In genomic region chr1:35555601-35556477, GRCh38 we compare ENCODE assay signal across 8 cellular contexts. TPM values are rescaled to one million over a fixed set of nuclear protein-coding genes. Genes with fewer than 3 reads are reported as not detected.
DNase-seq lines count a peak whose midpoint lies in the region; ATAC-seq and TF ChIP-seq lines count a peak whose summit lies in the region.

No MANE protein-coding gene starts in this region.

- peaks cover 32% of the 10 kb centered on the region for H3K36me3 Mint-ChIP-seq in activated CD4-positive, alpha-beta T cell treated with anti-CD3 and anti-CD28 coated beads, Interleukin-2, amount 10 ng/mL, durations not matched to agents 24 days and 14 days (ENCODE audit: low read depth)
- H3K36me3 Mint-ChIP-seq in dendritic cell treated with granulocyte-macrophage colony-stimulating factor and Interleukin-4, amounts not matched to agents 40 ng/mL and 50 ng/mL, for 4 days (ENCODE audit: low read depth): peaks cover 56% of the 10 kb centered on the region

- H3K36me3 ChIP-seq in neutrophil: peaks cover 29% of the 10 kb centered on the region

- no peak for TF ChIP-seq CTCF in neutrophil (IDR thresholded peaks at IDR 0.05)

- intact Hi-C loops in activated CD4-positive, alpha-beta T cell treated with anti-CD3 and anti-CD28 coated beads, Interleukin-2, amount 10 ng/mL, durations not matched to agents 24 days and 14 days (cut with micrococcal nuclease): loop anchor here (2.0 to 10.0 kb wide), 3 partner anchors 17 to 691 kb away; partner anchors contain the start of gene ZMYM4
- intact Hi-C loops in dendritic cell treated with granulocyte-macrophage colony-stimulating factor and Interleukin-4, amounts not matched to agents 40 ng/mL and 50 ng/mL, for 4 days (cut with micrococcal nuclease): no loop called here

- ATAC-seq in HG02973 (IDR thresholded peaks at IDR 0.05; ENCODE audit: unreplicated experiment): no peak

- peaks cover 39% of the 10 kb centered on the region for H3K4me1 Mint-ChIP-seq in activated CD4-positive, alpha-beta T cell treated with anti-CD3 and anti-CD28 coated beads, Interleukin-2, amount 10 ng/mL, durations not matched to agents 24 days and 14 days
- H3K4me1 Mint-ChIP-seq in dendritic cell treated with granulocyte-macrophage colony-stimulating factor and Interleukin-4, amounts not matched to agents 40 ng/mL and 50 ng/mL, for 4 days (ENCODE audit: low read depth): peaks cover 54% of the 10 kb centered on the region

- H3K27ac Mint-ChIP-seq in activated CD4-positive, alpha-beta T cell treated with anti-CD3 and anti-CD28 coated beads, Interleukin-2, amount 10 ng/mL, durations not matched to agents 24 days and 14 days: peak overlapping the region; percentile 98
- no peak overlapping the region for H3K27ac Mint-ChIP-seq in dendritic cell treated with granulocyte-macrophage colony-stimulating factor and Interleukin-4, amounts not matched to agents 40 ng/mL and 50 ng/mL, for 4 days

- peaks cover 36 to 44% of the 10 kb centered on the region in 2 experiments for H3K4me1 ChIP-seq in neutrophil (ENCODE audit: control insufficient read depth in 1 of 2, insufficient read depth in 1 of 2, low read depth in 1 of 2, low read length in 1 of 2)

- peak overlapping the region in 1 of 2 experiments; percentile 84 for H3K4me3 ChIP-seq in neutrophil (ENCODE audit: low read depth in 1 of 2, low read length in 1 of 2)

- H3K27me3 ChIP-seq in neutrophil: no peaks in the 10 kb centered on the region

- no peak for DNase-seq in activated CD4-positive, alpha-beta T cell treated with anti-CD3 and anti-CD28 coated beads, Interleukin-2, amount 10 ng/mL, durations not matched to agents 24 days and 14 days
- DNase-seq in activated CD4-positive, alpha-beta T cell treated with anti-CD3 and anti-CD28 coated beads, Interleukin-2, amount 50 U/mL, for 48 hours: no peak
- DNase-seq in NCI-H510A (lab: John Stamatoyannopoulos, UW): peak; percentile 89
- no peak for DNase-seq in T-helper 9 cell
- DNase-seq in stimulated activated CD4-positive, alpha-beta T cell treated with anti-CD3 and anti-CD28 coated beads, Interleukin-12 subunit alpha, Interleukin-12 subunit beta, amount 100 ng/mL, for 4 hours: no peak

- H3K27me3 Mint-ChIP-seq in activated CD4-positive, alpha-beta T cell treated with anti-CD3 and anti-CD28 coated beads, Interleukin-2, amount 10 ng/mL, durations not matched to agents 24 days and 14 days: no peaks in the 10 kb centered on the region
- H3K27me3 Mint-ChIP-seq in dendritic cell treated with granulocyte-macrophage colony-stimulating factor and Interleukin-4, amounts not matched to agents 40 ng/mL and 50 ng/mL, for 4 days: no peaks in the 10 kb centered on the region

- H3K9me3 Mint-ChIP-seq in activated CD4-positive, alpha-beta T cell treated with anti-CD3 and anti-CD28 coated beads, Interleukin-2, amount 10 ng/mL, durations not matched to agents 24 days and 14 days: no peaks in the 10 kb centered on the region
- no peaks in the 10 kb centered on the region for H3K9me3 Mint-ChIP-seq in dendritic cell treated with granulocyte-macrophage colony-stimulating factor and Interleukin-4, amounts not matched to agents 40 ng/mL and 50 ng/mL, for 4 days

- H3K4me3 Mint-ChIP-seq in activated CD4-positive, alpha-beta T cell treated with anti-CD3 and anti-CD28 coated beads, Interleukin-2, amount 10 ng/mL, durations not matched to agents 24 days and 14 days: peak overlapping the region; percentile 98
- H3K4me3 Mint-ChIP-seq in dendritic cell treated with granulocyte-macrophage colony-stimulating factor and Interleukin-4, amounts not matched to agents 40 ng/mL and 50 ng/mL, for 4 days: peak overlapping the region; percentile 91

- H3K9me3 ChIP-seq in neutrophil: no peaks in the 10 kb centered on the region

- H3K27ac ChIP-seq in neutrophil: peak overlapping the region; percentile 97

RNA-seq across cellular contexts. Expression of gene KIAA0319L, which starts 1.4 kb away (rescaled TPM):
- 35.2 and 35.3 TPM in 2 replicates for total RNA-seq in activated CD4-positive, alpha-beta T cell treated with anti-CD3 and anti-CD28 coated beads, Interleukin-2, amount 10 ng/mL, durations not matched to agents 24 days and 14 days

RNA-seq across cellular contexts. Expression of gene NCDN, which starts 1.8 kb away (rescaled TPM):
- total RNA-seq in activated CD4-positive, alpha-beta T cell treated with anti-CD3 and anti-CD28 coated beads, Interleukin-2, amount 10 ng/mL, durations not matched to agents 24 days and 14 days: 33.5 and 34.0 TPM in 2 replicates

RNA-seq across cellular contexts. Expression of gene TFAP2E, which starts 17.3 kb away (rescaled TPM):
- 0.38 and 0.49 TPM in 2 replicates for total RNA-seq in activated CD4-positive, alpha-beta T cell treated with anti-CD3 and anti-CD28 coated beads, Interleukin-2, amount 10 ng/mL, durations not matched to agents 24 days and 14 days
